18 cellular contexts compared by ENCODE assay signal in the genomic region with DNA sequence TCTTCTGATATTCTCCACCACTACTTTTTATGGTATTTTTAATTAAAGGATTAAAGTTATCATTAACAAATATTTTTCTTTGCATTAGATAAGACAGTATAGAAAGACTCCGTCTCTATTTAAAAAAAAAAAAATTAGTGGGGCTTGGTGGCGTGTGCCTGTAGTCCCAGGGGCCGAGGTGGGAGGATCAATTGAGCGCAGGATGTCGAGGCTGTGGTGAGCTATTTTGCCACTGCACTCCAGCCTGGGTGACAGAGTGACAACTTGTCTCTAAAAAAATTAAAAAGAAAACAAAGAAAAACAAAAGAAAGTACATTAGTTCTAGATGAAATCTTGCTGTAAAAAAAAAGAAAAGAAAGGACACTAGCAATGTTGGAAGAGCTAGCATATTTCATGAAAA.
DNase-seq lines count a peak whose midpoint lies in the region; ATAC-seq and TF ChIP-seq lines count a peak whose summit lies in the region.
"Had no signal": no experiment of that assay in that cellular context is flagged by ENCODE, and none has a peak within 500 bp of the region (broad histone marks: within the 10 kb centered on the region; RNA-seq: fewer than 3 reads in every experiment).

No MANE protein-coding gene starts in this region.

- H3K36me3 ChIP-seq in breast epithelium, result no peaks in the 10 kb centered on the region

- peaks cover 60% of the 10 kb centered on the region for H3K4me1 Mint-ChIP-seq in T-helper 1 cell treated with Interleukin-12 subunit alpha and Interleukin-12 subunit beta and Interleukin-4 antibody, amounts not matched to agents 30 μg/mL and 1 μg/mL, for 36 hours (ENCODE audit: low read depth)
- H3K4me1 Mint-ChIP-seq in activated naive CD4-positive, alpha-beta T cell treated with anti-CD3 and anti-CD28 coated beads for 36 hours (ENCODE audit: low read depth), result peaks cover 83% of the 10 kb centered on the region
- peaks cover 65 to 76% (median 70%) of the 10 kb centered on the region in 3 donors for H3K4me1 Mint-ChIP-seq in T-cell
- peaks cover 28 to 73% (median 62%) of the 10 kb centered on the region in 4 donors for H3K4me1 Mint-ChIP-seq in naive thymus-derived CD8-positive, alpha-beta T cell

- peak overlapping the region; percentile 20 for H3K27ac Mint-ChIP-seq in T-helper 1 cell treated with Interleukin-12 subunit alpha and Interleukin-12 subunit beta and Interleukin-4 antibody, amounts not matched to agents 30 μg/mL and 1 μg/mL, for 36 hours
- H3K27ac Mint-ChIP-seq in activated naive CD4-positive, alpha-beta T cell treated with anti-CD3 and anti-CD28 coated beads for 36 hours, result peak overlapping the region; percentile 86
- peak overlapping the region; percentile 90 to 92 for H3K27ac Mint-ChIP-seq in T-cell
- H3K27ac Mint-ChIP-seq in naive thymus-derived CD8-positive, alpha-beta T cell, result peak overlapping the region; percentile 55 to 92 (median 85)
- H3K27ac Mint-ChIP-seq: CD14-positive monocyte had no signal

- intact Hi-C loops in activated naive CD4-positive, alpha-beta T cell treated with anti-CD3 and anti-CD28 coated beads for 36 hours (cut with micrococcal nuclease), result loop anchor here (5.0 to 10.0 kb wide), 2 partner anchors 235 to 1083 kb away; a partner anchor contains a TSS
- intact Hi-C loops in breast epithelium (cut with DNase I; ENCODE audit: low total_unique reads), result no loop called here

- no peak overlapping the region for H3K4me3 ChIP-seq in breast epithelium

- no peak for TF ChIP-seq POLR2A in breast epithelium (IDR thresholded peaks at IDR 0.05)

- POLR2A ChIA-PET in T-cell (lab: Charles Lee), result no interaction called here
- POLR2A ChIA-PET in naive thymus-derived CD8-positive, alpha-beta T cell (lab: Charles Lee), result interaction anchor here (0.6 kb wide), 1 partner anchor 9 kb away, joined by 4 read pairs; no protein-coding TSS in a partner anchor

- no peaks in the 10 kb centered on the region for H3K27me3 ChIP-seq in breast epithelium

- peak overlapping the region; percentile 28 for H3K4me3 Mint-ChIP-seq in T-helper 1 cell treated with Interleukin-12 subunit alpha and Interleukin-12 subunit beta and Interleukin-4 antibody, amounts not matched to agents 30 μg/mL and 1 μg/mL, for 36 hours
- peak overlapping the region; percentile 54 for H3K4me3 Mint-ChIP-seq in activated naive CD4-positive, alpha-beta T cell treated with anti-CD3 and anti-CD28 coated beads for 36 hours
- peak overlapping the region; percentile 24 to 60 (median 41) for H3K4me3 Mint-ChIP-seq in T-cell
- H3K4me3 Mint-ChIP-seq in naive thymus-derived CD8-positive, alpha-beta T cell, result peak overlapping the region; percentile 18 to 81 (median 60)
- H3K4me3 Mint-ChIP-seq: CD14-positive monocyte had no signal

- CTCF ChIA-PET in activated naive CD4-positive, alpha-beta T cell treated with anti-CD3 and anti-CD28 coated beads for 36 hours (lab: Charles Lee), result interaction anchor here (0.6 to 0.7 kb wide), 3 partner anchors 16 to 619 kb away, joined by 3 to 4 read pairs (median 3); no protein-coding TSS in a partner anchor
- CTCF ChIA-PET in T-cell (lab: Charles Lee), result interaction anchor here in 1 of 2 donors (0.6 to 0.7 kb wide), 2 partner anchors 23 to 36 kb away, joined by 3 to 4 read pairs; no protein-coding TSS in a partner anchor

- TF ChIP-seq CTCF in breast epithelium (IDR thresholded peaks at IDR 0.05), result no peak

- DNase-seq in T-helper 1 cell (no peak), T-cell (peak in 1 of 34 experiments; percentile 6), breast epithelium (ENCODE audit: low spot score in 2 of 2) (no peak), COLO829 (ENCODE audit: low spot score) (no peak)
- DNase-seq in activated naive CD4-positive, alpha-beta T cell treated with anti-CD3 and anti-CD28 coated beads for 36 hours, result no peak
- no peak for DNase-seq in activated naive CD4-positive, alpha-beta T cell (lab: John Stamatoyannopoulos, UW)
- DNase-seq in naive thymus-derived CD8-positive, alpha-beta T cell, result no peak
- DNase-seq: AML-193, DMS53, NCI-H1092 treated with DMSO at 0.1 percent for 48 hours, NCI-H146, NCI-H2029 treated with DMSO at 0.1 percent for 48 hours, NCI-H2171, NCI-H446 had no signal

- no peaks in the 10 kb centered on the region for H3K9me3 ChIP-seq in breast epithelium

- no peaks in the 10 kb centered on the region for H3K27me3 Mint-ChIP-seq in T-helper 1 cell treated with Interleukin-12 subunit alpha and Interleukin-12 subunit beta and Interleukin-4 antibody, amounts not matched to agents 30 μg/mL and 1 μg/mL, for 36 hours (ENCODE audit: low read depth)
- H3K27me3 Mint-ChIP-seq in activated naive CD4-positive, alpha-beta T cell treated with anti-CD3 and anti-CD28 coated beads for 36 hours (ENCODE audit: low read depth), result no peaks in the 10 kb centered on the region
- no peaks in the 10 kb centered on the region for H3K27me3 Mint-ChIP-seq in T-cell
- no peaks in the 10 kb centered on the region for H3K27me3 Mint-ChIP-seq in naive thymus-derived CD8-positive, alpha-beta T cell

- ATAC-seq in T-cell (replicated peaks in 1 of 4), result peak in 3 of 4 experiments; percentile 31 to 50 (median 33)
- peak; percentile 60 to 74 for ATAC-seq in naive thymus-derived CD8-positive, alpha-beta T cell
- ATAC-seq: Panc1 had no signal

- no peak overlapping the region for H3K27ac ChIP-seq in breast epithelium
- H3K27ac ChIP-seq: 22Rv1 had no signal

- H3K4me1 ChIP-seq in breast epithelium, result peaks cover 0 to 7% of the 10 kb centered on the region in 2 donors

- no peaks in the 10 kb centered on the region for H3K9me3 Mint-ChIP-seq in T-helper 1 cell treated with Interleukin-12 subunit alpha and Interleukin-12 subunit beta and Interleukin-4 antibody, amounts not matched to agents 30 μg/mL and 1 μg/mL, for 36 hours
- H3K9me3 Mint-ChIP-seq in activated naive CD4-positive, alpha-beta T cell treated with anti-CD3 and anti-CD28 coated beads for 36 hours, result peaks cover 2% of the 10 kb centered on the region
- H3K9me3 Mint-ChIP-seq in T-cell, result no peaks in the 10 kb centered on the region
- no peaks in the 10 kb centered on the region for H3K9me3 Mint-ChIP-seq in naive thymus-derived CD8-positive, alpha-beta T cell

- H3K36me3 Mint-ChIP-seq in T-helper 1 cell treated with Interleukin-12 subunit alpha and Interleukin-12 subunit beta and Interleukin-4 antibody, amounts not matched to agents 30 μg/mL and 1 μg/mL, for 36 hours (ENCODE audit: low read depth), result peaks cover 6% of the 10 kb centered on the region
- peaks cover 5% of the 10 kb centered on the region for H3K36me3 Mint-ChIP-seq in activated naive CD4-positive, alpha-beta T cell treated with anti-CD3 and anti-CD28 coated beads for 36 hours (ENCODE audit: low read depth)
- no peaks in the 10 kb centered on the region for H3K36me3 Mint-ChIP-seq in T-cell
- no peaks in the 10 kb centered on the region for H3K36me3 Mint-ChIP-seq in naive thymus-derived CD8-positive, alpha-beta T cell
- H3K36me3 Mint-ChIP-seq: CD14-positive monocyte had no signal

Comparison
In these comparisons a context has a peak if more than half of its experiments do, and no peak if none do; other contexts are left out.
1. H3K27ac Mint-ChIP-seq: peak in every context shown above with its lines; median percentile 91 in T-cell; 86 in activated naive CD4-positive, alpha-beta T cell treated with anti-CD3 and anti-CD28 coated beads for 36 hours; 85 in naive thymus-derived CD8-positive, alpha-beta T cell; 20 in T-helper 1 cell treated with Interleukin-12 subunit alpha and Interleukin-12 subunit beta and Interleukin-4 antibody, amounts not matched to agents 30 μg/mL and 1 μg/mL, for 36 hours.